Comparison of ENCODE assay signal across 1 cellular context in the genomic region with DNA sequence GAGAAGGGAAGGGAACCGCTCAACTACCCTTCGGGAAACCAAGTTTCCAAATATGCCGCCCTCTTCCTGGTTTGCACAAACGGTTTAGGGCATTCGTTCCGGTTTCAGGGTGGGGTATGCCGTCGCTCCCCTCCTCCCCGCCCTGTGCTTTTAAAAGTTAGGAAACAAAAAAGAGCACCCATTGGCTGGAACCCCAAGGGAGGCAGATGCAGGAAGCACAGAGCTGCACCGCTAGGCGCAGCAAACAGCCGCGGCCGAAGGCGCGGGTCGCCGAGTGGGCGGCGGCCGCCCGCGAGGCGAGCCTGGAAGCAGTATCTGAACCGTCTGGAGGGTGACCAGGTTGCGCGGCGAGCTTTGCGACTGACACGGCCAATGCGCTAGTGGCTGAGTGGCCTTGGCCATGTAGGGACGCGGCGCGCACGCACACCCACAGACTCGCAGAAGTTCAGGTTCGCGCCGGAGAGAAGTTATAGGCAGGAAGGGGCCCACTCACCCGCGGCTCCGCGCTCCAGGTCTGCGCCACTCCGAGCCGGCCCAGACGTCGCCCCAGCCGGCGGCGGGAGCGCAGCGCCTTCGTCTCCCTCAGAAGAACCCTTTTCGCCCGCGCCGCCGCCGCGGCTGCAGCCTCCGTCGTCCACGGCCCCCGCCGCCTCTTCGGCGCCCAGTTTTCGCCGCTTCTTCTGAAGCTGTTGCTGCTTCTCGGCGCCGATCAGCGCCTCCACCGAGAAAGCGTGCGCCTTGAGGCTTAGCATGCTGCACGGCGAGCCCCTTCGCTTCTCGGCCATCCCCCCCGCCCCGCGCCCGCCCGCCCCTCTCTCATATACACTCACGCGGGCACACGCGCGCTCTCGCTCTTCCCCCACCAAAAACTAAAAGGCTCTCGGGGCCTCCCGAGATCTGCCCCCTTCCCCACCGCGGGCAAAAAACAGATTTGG.
TF ChIP-seq lines count a peak whose summit lies in the region.

No MANE protein-coding gene starts in this region.

TF ChIP-seq in HEK293, 187 proteins besides CTCF, POLR2A, EP300 and RAD21 (continued from another document and continues in another):
- TF ChIP-seq ZFHX2 (tag by site-specific recombination; conservative IDR thresholded peaks at IDR 0.05), result peak; percentile 92
- TF ChIP-seq ZBTB8A (tag by site-specific recombination; IDR thresholded peaks at IDR 0.05), result peak; percentile 93
- TF ChIP-seq ZNF169 (tag by site-specific recombination; IDR thresholded peaks at IDR 0.05), result no peak
- TF ChIP-seq, protein P1, sequence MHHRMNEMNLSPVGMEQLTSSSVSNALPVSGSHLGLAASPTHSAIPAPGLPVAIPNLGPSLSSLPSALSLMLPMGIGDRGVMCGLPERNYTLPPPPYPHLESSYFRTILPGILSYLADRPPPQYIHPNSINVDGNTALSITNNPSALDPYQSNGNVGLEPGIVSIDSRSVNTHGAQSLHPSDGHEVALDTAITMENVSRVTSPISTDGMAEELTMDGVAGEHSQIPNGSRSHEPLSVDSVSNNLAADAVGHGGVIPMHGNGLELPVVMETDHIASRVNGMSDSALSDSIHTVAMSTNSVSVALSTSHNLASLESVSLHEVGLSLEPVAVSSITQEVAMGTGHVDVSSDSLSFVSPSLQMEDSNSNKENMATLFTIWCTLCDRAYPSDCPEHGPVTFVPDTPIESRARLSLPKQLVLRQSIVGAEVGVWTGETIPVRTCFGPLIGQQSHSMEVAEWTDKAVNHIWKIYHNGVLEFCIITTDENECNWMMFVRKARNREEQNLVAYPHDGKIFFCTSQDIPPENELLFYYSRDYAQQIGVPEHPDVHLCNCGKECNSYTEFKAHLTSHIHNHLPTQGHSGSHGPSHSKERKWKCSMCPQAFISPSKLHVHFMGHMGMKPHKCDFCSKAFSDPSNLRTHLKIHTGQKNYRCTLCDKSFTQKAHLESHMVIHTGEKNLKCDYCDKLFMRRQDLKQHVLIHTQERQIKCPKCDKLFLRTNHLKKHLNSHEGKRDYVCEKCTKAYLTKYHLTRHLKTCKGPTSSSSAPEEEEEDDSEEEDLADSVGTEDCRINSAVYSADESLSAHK (tag by site-specific recombination; IDR thresholded peaks at IDR 0.05), result no peak
- TF ChIP-seq ZNF132 (tag by site-specific recombination; IDR thresholded peaks at IDR 0.05; ENCODE audit: borderline replicate concordance), result no peak
- TF ChIP-seq ZNF311 (tag by site-specific recombination; IDR thresholded peaks at IDR 0.05; ENCODE audit: borderline replicate concordance), result no peak
- TF ChIP-seq SP3 (tag by site-specific recombination; IDR thresholded peaks at IDR 0.05), result peak; percentile 44; the same call in 1 of the 2 replicates
- no peak for TF ChIP-seq ZNF350 (tag by site-specific recombination; IDR thresholded peaks at IDR 0.05)
- no peak for TF ChIP-seq ZNF707 (tag by site-specific recombination; IDR thresholded peaks at IDR 0.05)
- TF ChIP-seq ZNF202 (tag by site-specific recombination; IDR thresholded peaks at IDR 0.05; ENCODE audit: borderline replicate concordance), result no peak
- TF ChIP-seq, protein P2, sequence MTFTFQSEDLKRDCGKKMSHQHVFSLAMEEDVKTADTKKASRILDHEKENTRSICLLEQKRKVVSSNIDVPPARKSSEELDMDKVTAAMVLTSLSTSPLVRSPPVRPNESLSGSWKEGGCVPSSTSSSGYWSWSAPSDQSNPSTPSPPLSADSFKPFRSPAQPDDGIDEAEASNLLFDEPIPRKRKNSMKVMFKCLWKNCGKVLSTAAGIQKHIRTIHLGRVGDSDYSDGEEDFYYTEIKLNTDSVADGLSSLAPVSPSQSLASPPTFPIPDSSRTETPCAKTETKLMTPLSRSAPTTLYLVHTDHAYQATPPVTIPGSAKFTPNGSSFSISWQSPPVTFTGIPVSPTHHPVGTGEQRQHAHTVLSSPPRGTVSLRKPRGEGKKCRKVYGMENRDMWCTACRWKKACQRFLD (tag by site-specific recombination; IDR thresholded peaks at IDR 0.05), result no peak
- peak; percentile 83 for TF ChIP-seq SP2 (tag by site-specific recombination; IDR thresholded peaks at IDR 0.05)
- TF ChIP-seq, protein P3, sequence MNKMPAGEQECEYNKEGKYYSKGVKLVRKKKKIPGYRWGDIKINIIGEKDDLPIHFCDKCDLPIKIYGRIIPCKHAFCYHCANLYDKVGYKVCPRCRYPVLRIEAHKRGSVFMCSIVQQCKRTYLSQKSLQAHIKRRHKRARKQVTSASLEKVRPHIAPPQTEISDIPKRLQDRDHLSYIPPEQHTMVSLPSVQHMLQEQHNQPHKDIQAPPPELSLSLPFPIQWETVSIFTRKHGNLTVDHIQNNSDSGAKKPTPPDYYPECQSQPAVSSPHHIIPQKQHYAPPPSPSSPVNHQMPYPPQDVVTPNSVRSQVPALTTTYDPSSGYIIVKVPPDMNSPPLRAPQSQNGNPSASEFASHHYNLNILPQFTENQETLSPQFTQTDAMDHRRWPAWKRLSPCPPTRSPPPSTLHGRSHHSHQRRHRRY (tag by site-specific recombination; IDR thresholded peaks at IDR 0.05), result no peak
- peak; percentile 52 for TF ChIP-seq IKZF3 (tag by site-specific recombination; IDR thresholded peaks at IDR 0.05)
- TF ChIP-seq, protein P4, sequence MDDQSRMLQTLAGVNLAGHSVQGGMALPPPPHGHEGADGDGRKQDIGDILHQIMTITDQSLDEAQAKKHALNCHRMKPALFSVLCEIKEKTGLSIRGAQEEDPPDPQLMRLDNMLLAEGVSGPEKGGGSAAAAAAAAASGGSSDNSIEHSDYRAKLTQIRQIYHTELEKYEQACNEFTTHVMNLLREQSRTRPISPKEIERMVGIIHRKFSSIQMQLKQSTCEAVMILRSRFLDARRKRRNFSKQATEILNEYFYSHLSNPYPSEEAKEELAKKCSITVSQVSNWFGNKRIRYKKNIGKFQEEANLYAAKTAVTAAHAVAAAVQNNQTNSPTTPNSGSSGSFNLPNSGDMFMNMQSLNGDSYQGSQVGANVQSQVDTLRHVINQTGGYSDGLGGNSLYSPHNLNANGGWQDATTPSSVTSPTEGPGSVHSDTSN (CRISPR knock-in tag; IDR thresholded peaks at IDR 0.05), result peak; percentile 53; the same call in 1 of the 2 replicates
- TF ChIP-seq ZNF837 (tag by site-specific recombination; IDR thresholded peaks at IDR 0.05), result peak; percentile 66; the same call in 1 of the 2 replicates
- TF ChIP-seq ZFP37 (tag by site-specific recombination; IDR thresholded peaks at IDR 0.05), result peak; percentile 87; the same call in 1 of the 2 replicates
- TF ChIP-seq ZNF302 (tag by site-specific recombination; IDR thresholded peaks at IDR 0.05; ENCODE audit: low read depth), result no peak
- peak; percentile 75; the same call in 1 of the 2 replicates for TF ChIP-seq ZBTB20 (tag by site-specific recombination; IDR thresholded peaks at IDR 0.05)
- TF ChIP-seq, protein P5, sequence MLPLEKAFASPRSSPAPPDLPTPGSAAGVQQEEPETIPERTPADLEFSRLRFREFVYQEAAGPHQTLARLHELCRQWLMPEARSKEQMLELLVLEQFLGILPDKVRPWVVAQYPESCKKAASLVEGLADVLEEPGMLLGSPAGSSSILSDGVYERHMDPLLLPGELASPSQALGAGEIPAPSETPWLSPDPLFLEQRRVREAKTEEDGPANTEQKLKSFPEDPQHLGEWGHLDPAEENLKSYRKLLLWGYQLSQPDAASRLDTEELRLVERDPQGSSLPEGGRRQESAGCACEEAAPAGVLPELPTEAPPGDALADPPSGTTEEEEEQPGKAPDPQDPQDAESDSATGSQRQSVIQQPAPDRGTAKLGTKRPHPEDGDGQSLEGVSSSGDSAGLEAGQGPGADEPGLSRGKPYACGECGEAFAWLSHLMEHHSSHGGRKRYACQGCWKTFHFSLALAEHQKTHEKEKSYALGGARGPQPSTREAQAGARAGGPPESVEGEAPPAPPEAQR (tag by site-specific recombination; IDR thresholded peaks at IDR 0.05), result no peak
- TF ChIP-seq ZNF366 (tag by site-specific recombination; conservative IDR thresholded peaks at IDR 0.05), result no peak; the same call in 1 of the 2 replicates
- TF ChIP-seq ZNF146 (tag by site-specific recombination; IDR thresholded peaks at IDR 0.05), result peak; percentile 27; the same call in 1 of the 2 replicates
- no peak for TF ChIP-seq ZSCAN23 (tag by site-specific recombination; IDR thresholded peaks at IDR 0.05)
- TF ChIP-seq, protein P6, sequence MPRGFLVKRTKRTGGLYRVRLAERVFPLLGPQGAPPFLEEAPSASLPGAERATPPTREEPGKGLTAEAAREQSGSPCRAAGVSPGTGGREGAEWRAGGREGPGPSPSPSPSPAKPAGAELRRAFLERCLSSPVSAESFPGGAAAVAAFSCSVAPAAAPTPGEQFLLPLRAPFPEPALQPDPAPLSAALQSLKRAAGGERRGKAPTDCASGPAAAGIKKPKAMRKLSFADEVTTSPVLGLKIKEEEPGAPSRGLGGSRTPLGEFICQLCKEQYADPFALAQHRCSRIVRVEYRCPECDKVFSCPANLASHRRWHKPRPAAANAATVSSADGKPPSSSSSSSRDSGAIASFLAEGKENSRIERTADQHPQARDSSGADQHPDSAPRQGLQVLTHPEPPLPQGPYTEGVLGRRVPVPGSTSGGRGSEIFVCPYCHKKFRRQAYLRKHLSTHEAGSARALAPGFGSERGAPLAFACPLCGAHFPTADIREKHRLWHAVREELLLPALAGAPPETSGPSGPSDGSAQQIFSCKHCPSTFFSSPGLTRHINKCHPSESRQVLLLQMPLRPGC (tag by site-specific recombination; IDR thresholded peaks at IDR 0.05), result 0 out of 2 replicates have a peak, but pooled peaks have one; percentile 23
- TF ChIP-seq, protein P7, sequence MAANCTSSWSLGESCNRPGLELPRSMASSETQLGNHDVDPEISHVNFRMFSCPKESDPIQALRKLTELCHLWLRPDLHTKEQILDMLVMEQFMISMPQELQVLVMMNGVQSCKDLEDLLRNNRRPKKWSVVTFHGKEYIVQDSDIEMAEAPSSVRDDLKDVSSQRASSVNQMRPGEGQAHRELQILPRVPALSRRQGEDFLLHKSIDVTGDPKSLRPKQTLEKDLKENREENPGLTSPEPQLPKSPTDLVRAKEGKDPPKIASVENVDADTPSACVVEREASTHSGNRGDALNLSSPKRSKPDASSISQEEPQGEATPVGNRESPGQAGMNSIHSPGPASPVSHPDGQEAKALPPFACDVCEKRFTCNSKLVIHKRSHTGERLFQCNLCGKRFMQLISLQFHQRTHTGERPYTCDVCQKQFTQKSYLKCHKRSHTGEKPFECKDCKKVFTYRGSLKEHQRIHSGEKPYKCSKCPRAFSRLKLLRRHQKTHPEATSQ (tag by site-specific recombination; IDR thresholded peaks at IDR 0.05), result 0 out of 2 replicates have a peak, but pooled peaks have one; percentile 41
- TF ChIP-seq ZNF175 (tag by site-specific recombination; IDR thresholded peaks at IDR 0.05), result no peak
- TF ChIP-seq ZNF2 (tag by site-specific recombination; IDR thresholded peaks at IDR 0.05), result no peak; the same call in none of the 2 replicates
- TF ChIP-seq ZNF626 (tag by site-specific recombination; IDR thresholded peaks at IDR 0.05), result no peak
- no peak for TF ChIP-seq MZF1 (tag by site-specific recombination; IDR thresholded peaks at IDR 0.05; ENCODE audit: borderline replicate concordance)
- TF ChIP-seq, protein P8, sequence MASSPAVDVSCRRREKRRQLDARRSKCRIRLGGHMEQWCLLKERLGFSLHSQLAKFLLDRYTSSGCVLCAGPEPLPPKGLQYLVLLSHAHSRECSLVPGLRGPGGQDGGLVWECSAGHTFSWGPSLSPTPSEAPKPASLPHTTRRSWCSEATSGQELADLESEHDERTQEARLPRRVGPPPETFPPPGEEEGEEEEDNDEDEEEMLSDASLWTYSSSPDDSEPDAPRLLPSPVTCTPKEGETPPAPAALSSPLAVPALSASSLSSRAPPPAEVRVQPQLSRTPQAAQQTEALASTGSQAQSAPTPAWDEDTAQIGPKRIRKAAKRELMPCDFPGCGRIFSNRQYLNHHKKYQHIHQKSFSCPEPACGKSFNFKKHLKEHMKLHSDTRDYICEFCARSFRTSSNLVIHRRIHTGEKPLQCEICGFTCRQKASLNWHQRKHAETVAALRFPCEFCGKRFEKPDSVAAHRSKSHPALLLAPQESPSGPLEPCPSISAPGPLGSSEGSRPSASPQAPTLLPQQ (tag by site-specific recombination; IDR thresholded peaks at IDR 0.05), result peak; percentile 95
- peak; percentile 35; the same call in 1 of the 2 replicates for TF ChIP-seq ZBTB7A (tag by site-specific recombination; IDR thresholded peaks at IDR 0.05; ENCODE audit: low read depth)
- no peak for TF ChIP-seq YY1 (tag by site-specific recombination; IDR thresholded peaks at IDR 0.05)
- TF ChIP-seq, protein P9, sequence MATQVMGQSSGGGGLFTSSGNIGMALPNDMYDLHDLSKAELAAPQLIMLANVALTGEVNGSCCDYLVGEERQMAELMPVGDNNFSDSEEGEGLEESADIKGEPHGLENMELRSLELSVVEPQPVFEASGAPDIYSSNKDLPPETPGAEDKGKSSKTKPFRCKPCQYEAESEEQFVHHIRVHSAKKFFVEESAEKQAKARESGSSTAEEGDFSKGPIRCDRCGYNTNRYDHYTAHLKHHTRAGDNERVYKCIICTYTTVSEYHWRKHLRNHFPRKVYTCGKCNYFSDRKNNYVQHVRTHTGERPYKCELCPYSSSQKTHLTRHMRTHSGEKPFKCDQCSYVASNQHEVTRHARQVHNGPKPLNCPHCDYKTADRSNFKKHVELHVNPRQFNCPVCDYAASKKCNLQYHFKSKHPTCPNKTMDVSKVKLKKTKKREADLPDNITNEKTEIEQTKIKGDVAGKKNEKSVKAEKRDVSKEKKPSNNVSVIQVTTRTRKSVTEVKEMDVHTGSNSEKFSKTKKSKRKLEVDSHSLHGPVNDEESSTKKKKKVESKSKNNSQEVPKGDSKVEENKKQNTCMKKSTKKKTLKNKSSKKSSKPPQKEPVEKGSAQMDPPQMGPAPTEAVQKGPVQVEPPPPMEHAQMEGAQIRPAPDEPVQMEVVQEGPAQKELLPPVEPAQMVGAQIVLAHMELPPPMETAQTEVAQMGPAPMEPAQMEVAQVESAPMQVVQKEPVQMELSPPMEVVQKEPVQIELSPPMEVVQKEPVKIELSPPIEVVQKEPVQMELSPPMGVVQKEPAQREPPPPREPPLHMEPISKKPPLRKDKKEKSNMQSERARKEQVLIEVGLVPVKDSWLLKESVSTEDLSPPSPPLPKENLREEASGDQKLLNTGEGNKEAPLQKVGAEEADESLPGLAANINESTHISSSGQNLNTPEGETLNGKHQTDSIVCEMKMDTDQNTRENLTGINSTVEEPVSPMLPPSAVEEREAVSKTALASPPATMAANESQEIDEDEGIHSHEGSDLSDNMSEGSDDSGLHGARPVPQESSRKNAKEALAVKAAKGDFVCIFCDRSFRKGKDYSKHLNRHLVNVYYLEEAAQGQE (tag by site-specific recombination; IDR thresholded peaks at IDR 0.05), result peak; percentile 45; the same call in 1 of the 2 replicates
- TF ChIP-seq, protein P10, sequence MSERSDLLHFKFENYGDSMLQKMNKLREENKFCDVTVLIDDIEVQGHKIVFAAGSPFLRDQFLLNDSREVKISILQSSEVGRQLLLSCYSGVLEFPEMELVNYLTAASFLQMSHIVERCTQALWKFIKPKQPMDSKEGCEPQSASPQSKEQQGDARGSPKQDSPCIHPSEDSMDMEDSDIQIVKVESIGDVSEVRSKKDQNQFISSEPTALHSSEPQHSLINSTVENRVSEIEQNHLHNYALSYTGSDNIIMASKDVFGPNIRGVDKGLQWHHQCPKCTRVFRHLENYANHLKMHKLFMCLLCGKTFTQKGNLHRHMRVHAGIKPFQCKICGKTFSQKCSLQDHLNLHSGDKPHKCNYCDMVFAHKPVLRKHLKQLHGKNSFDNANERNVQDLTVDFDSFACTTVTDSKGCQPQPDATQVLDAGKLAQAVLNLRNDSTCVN (tag by site-specific recombination; optimal IDR thresholded peaks at IDR 0.05), result peak; percentile 99
- TF ChIP-seq EGR2 (tag by site-specific recombination; IDR thresholded peaks at IDR 0.05; ENCODE audit: low read depth), result peak; percentile 90
- TF ChIP-seq, protein P11, sequence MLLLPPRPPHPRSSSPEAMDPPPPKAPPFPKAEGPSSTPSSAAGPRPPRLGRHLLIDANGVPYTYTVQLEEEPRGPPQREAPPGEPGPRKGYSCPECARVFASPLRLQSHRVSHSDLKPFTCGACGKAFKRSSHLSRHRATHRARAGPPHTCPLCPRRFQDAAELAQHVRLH (tag by site-specific recombination; IDR thresholded peaks at IDR 0.05), result peak; percentile 91
- TF ChIP-seq ZNF112 (tag by site-specific recombination; IDR thresholded peaks at IDR 0.05), result no peak
- TF ChIP-seq ZNF560 (tag by site-specific recombination; IDR thresholded peaks at IDR 0.05; ENCODE audit: borderline replicate concordance), result no peak
